In genomic region chr21:45507523-45507875, GRCh38 we compare ENCODE assay signal across 2 cellular contexts.
TF ChIP-seq lines count a peak whose summit lies in the region.

No MANE protein-coding gene starts in this region.

TF ChIP-seq in HepG2, 621 proteins besides CTCF, POLR2A, EP300 and RAD21:
- TF ChIP-seq ZNF275 (CRISPR knock-in tag; IDR thresholded peaks at IDR 0.05; ENCODE audit: borderline replicate concordance) = no peak
- no peak for TF ChIP-seq NFIB (CRISPR knock-in tag; IDR thresholded peaks at IDR 0.05; ENCODE audit: borderline replicate concordance)
- TF ChIP-seq THAP7 (CRISPR knock-in tag; IDR thresholded peaks at IDR 0.05) = no peak
- 0 out of 2 replicates have a peak, but pooled peaks have one; percentile 19 for TF ChIP-seq AKAP8 (CRISPR knock-in tag; IDR thresholded peaks at IDR 0.05)
- TF ChIP-seq THAP8 (CRISPR knock-in tag; IDR thresholded peaks at IDR 0.05; ENCODE audit: borderline replicate concordance) = no peak
- no peak for TF ChIP-seq RELA (CRISPR knock-in tag; IDR thresholded peaks at IDR 0.05)
- TF ChIP-seq BATF2 (CRISPR knock-in tag; IDR thresholded peaks at IDR 0.05) = no peak
- no peak for TF ChIP-seq ZNF670 (CRISPR knock-in tag; IDR thresholded peaks at IDR 0.05; ENCODE audit: borderline replicate concordance)

TF ChIP-seq in SK-N-SH, 30 proteins besides CTCF, POLR2A, EP300 and RAD21 (continued from another document):
- no peak for TF ChIP-seq ZBTB33 (IDR thresholded peaks at IDR 0.05; ENCODE audit: borderline replicate concordance, low read depth)
- no peak for TF ChIP-seq IRF3 (IDR thresholded peaks at IDR 0.05; ENCODE audit: low read depth, low read length)
- no peak for TF ChIP-seq TCF12 (IDR thresholded peaks at IDR 0.05)
- no peak for TF ChIP-seq EZH2phosphoT487 (IDR thresholded peaks at IDR 0.05; ENCODE audit: borderline replicate concordance, low read depth)
- TF ChIP-seq MAX (IDR thresholded peaks at IDR 0.05; ENCODE audit: low read depth) = no peak
- TF ChIP-seq YY1 (IDR thresholded peaks at IDR 0.05; ENCODE audit: low read depth) = no peak
- TF ChIP-seq CHD2 (IDR thresholded peaks at IDR 0.05; ENCODE audit: low read length, partially characterized antibody) = no peak
- TF ChIP-seq RXRA (IDR thresholded peaks at IDR 0.05; ENCODE audit: borderline replicate concordance, low read depth) = no peak
TF ChIP-seq in SK-N-SH: peak in this region for 0.
